In the genomic region with DNA sequence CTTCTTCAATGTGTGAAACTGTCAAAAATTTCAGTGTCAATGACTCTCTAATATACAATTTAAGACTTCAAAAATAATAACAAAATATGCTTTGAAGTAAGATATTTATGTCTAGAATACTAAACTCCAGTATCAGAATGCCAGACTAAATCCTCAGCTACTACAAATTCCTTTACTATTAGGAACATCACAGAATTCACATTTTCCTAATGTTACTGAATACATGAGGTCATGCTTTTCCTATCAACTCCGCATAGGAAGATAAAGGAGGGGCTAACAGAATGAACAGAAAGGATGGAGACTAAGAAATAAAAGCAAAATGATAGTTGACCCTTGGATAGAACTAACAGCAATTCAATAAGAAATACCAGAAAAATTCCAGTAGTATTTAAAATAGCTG, we compare ENCODE assay signal across 19 cellular contexts.
"Had no signal": no experiment of that assay in that cellular context is flagged by ENCODE, and none has a peak within 500 bp of the region (broad histone marks: within the 10 kb centered on the region; RNA-seq: fewer than 3 reads in every experiment).

No MANE protein-coding gene starts in this region.

- H3K36me3 ChIP-seq: Peyer's patch had no signal

- DNase-seq: activated CD4-positive, alpha-beta T cell treated with anti-CD3 and anti-CD28 coated beads for 4 hours; activated CD8-positive, alpha-beta memory T cell treated with anti-CD3 and anti-CD28 coated beads, Interleukin-2, amount 50 U/mL, for 4 hours; activated CD8-positive, alpha-beta T cell treated with anti-CD3 and anti-CD28 coated beads for 36 hours; activated naive CD4-positive, alpha-beta T cell treated with anti-CD3 and anti-CD28 coated beads, Interleukin-2, amount 50 U/mL, for 16 hours; activated naive CD8-positive, alpha-beta T cell treated with anti-CD3 and anti-CD28 coated beads, Interleukin-2, amount 10 ng/mL, durations not matched to agents 7 days and 5 days; activated T-cell treated with anti-CD3 and anti-CD28 coated beads, Interleukin-2, amount 50 U/mL, for 72 hours; MM.1S; NCI-H1105 treated with DMSO at 0.1 percent for 48 hours; NCI-H1436 treated with DMSO at 0.1 percent for 48 hours; NCI-H187; NCI-H2081 treated with DMSO at 0.1 percent for 48 hours; NCI-H2171; NCI-H2227 treated with DMSO at 0.1 percent for 48 hours; NCI-H526 treated with DMSO at 0.1 percent for 48 hours; NK-92 treated with Interleukin-12 subunit alpha and Interleukin-12 subunit beta, amount 100 ng/mL, for 24 hours; Peyer's patch; SHP77 treated with DMSO at 0.1 percent for 48 hours had no signal

- H3K27me3 ChIP-seq: Peyer's patch had no signal

- H3K4me1 ChIP-seq: Peyer's patch had no signal

- H3K27ac ChIP-seq: Peyer's patch, RWPE1 had no signal

- H3K4me3 ChIP-seq: Peyer's patch had no signal

- ATAC-seq: activated CD4-positive, CD25-positive, alpha-beta regulatory T cell treated with anti-CD3 and anti-CD28 coated beads, Interleukin-2, amount 50 U/mL, for 24 hours; activated CD8-positive, alpha-beta T cell treated with anti-CD3 and anti-CD28 coated beads for 36 hours; activated T-cell treated with anti-CD3 and anti-CD28 coated beads, Interleukin-2, amount 50 U/mL, for 72 hours had no signal

- H3K9me3 ChIP-seq: Peyer's patch had no signal
